Comparison of ENCODE assay signal across 26 cellular contexts in the genomic region with DNA sequence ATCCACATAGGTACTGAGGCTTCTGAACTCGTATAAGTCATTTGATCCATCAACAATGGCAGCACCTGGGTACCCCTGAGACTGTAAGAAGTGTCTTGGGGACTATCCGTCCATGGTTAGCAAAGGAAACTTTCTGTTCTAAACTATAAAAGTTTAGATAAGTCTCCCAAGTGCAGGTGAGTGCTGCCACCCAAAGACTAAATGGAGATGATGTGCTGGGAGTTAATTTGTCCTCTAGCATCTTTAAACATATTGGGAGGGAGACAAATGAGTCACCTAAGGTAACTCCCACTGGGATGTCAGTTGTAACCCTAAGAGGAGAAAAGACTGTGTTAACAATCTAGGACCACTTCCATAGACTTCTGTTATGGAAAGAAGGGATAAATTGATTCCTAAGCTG. TPM values are rescaled to one million over a fixed set of nuclear protein-coding genes. Genes with fewer than 3 reads are reported as not detected.
DNase-seq lines count a peak whose midpoint lies in the region; ATAC-seq, FAIRE-seq and TF ChIP-seq lines count a peak whose summit lies in the region.
"Had no signal": no experiment of that assay in that cellular context is flagged by ENCODE, and none has a peak within 500 bp of the region (broad histone marks: within the 10 kb centered on the region; RNA-seq: fewer than 3 reads in every experiment).

No MANE protein-coding gene starts in this region.

- no peak overlapping the region for H3K9ac ChIP-seq in SK-N-SH
- H3K9ac ChIP-seq: BLaER1 treated with 17β-estradiol and CSF1 and Interleukin-3, amounts not matched to agents 10 nM and 100 nM; neural progenitor cell had no signal

- H3K4me2 ChIP-seq in OCI-LY7 (ENCODE audit: low read length) (no peak overlapping the region), SK-N-SH (no peak overlapping the region)
- H3K4me2 ChIP-seq: BLaER1 treated with 17β-estradiol and CSF1 and Interleukin-3, amounts not matched to agents 10 nM and 100 nM; neural progenitor cell had no signal

- H3K9me2 ChIP-seq in OCI-LY7 (ENCODE audit: insufficient read depth, low read length) (no peaks in the 10 kb centered on the region), SK-N-SH (no peaks in the 10 kb centered on the region)

- H2AFZ ChIP-seq in OCI-LY7 (ENCODE audit: low read length) (no peak overlapping the region), SK-N-SH (ENCODE audit: low read depth) (no peak overlapping the region)
- H2AFZ ChIP-seq: neural progenitor cell had no signal

- WGBS in SK-N-SH (ENCODE audit: low lambda C conversion rate): 95% methylated on average over 2 of the region's 2 CpGs

- H3K36me3 ChIP-seq in OCI-LY7 (ENCODE audit: insufficient read depth, low read length): no peaks in the 10 kb centered on the region
- H3K36me3 ChIP-seq in SK-N-SH (replicated peaks in 1 of 2; ENCODE audit: control insufficient read depth in 1 of 2, insufficient read depth in 2 of 2, low read length in 1 of 2): no peaks in the 10 kb centered on the region
- no peaks in the 10 kb centered on the region for H3K36me3 ChIP-seq in left lung
- H3K36me3 ChIP-seq: BLaER1 treated with 17β-estradiol and CSF1 and Interleukin-3, amounts not matched to agents 10 nM and 100 nM; gastroesophageal sphincter; lower lobe of right lung; neural progenitor cell; sigmoid colon; WERI-Rb-1 had no signal

- H3F3A ChIP-seq in SK-N-SH (replicated peaks; ENCODE audit: insufficient read depth): peaks cover 45% of the 10 kb centered on the region

- no peak for TF ChIP-seq RAD21 in SK-N-SH (IDR thresholded peaks at IDR 0.05; ENCODE audit: low read length)

- no peaks in the 10 kb centered on the region for H4K20me1 ChIP-seq in OCI-LY7 (ENCODE audit: insufficient read depth, low read length)
- no peaks in the 10 kb centered on the region for H4K20me1 ChIP-seq in SK-N-SH (ENCODE audit: insufficient read depth)
- H4K20me1 ChIP-seq: BLaER1 treated with 17β-estradiol and CSF1 and Interleukin-3, amounts not matched to agents 10 nM and 100 nM had no signal

- H3K27me3 ChIP-seq in SK-N-SH (ENCODE audit: insufficient read depth): no peaks in the 10 kb centered on the region
- H3K27me3 ChIP-seq in left lung: peaks cover 0 to 11% of the 10 kb centered on the region in 2 donors
- H3K27me3 ChIP-seq: BLaER1 treated with 17β-estradiol and CSF1 and Interleukin-3, amounts not matched to agents 10 nM and 100 nM; gastroesophageal sphincter; sigmoid colon had no signal

- H3K4me1 ChIP-seq in OCI-LY7 (ENCODE audit: insufficient read depth, low read length, poor library complexity, severe bottlenecking) (peaks cover 6% of the 10 kb centered on the region), SK-N-SH (ENCODE audit: control insufficient read depth in 1 of 2, insufficient read depth in 2 of 2, low read depth in 1 of 2, low read length in 1 of 2) (peaks cover 0 to 47% of the 10 kb centered on the region in 2 experiments; a peak in 3 of 4 replicates), left lung (peaks cover 0 to under 1% of the 10 kb centered on the region in 2 donors)
- H3K4me1 ChIP-seq: gastroesophageal sphincter, lower lobe of right lung, sigmoid colon had no signal

- POLR2A ChIA-PET in OCI-LY7 (lab: Charles Lee) (interaction anchor here (1.0 kb wide), 1 partner anchor 49 kb away, joined by 4 read pairs; no protein-coding TSS in a partner anchor), SK-N-SH (lab: Yijun Ruan, JAX) (no interaction called here)

- peak; percentile 6 for FAIRE-seq in H54 (lab: Jason Lieb, UNC)
- FAIRE-seq: D721Med, islet of Langerhans had no signal

- no peak for TF ChIP-seq EP300 in SK-N-SH (IDR thresholded peaks at IDR 0.05; ENCODE audit: borderline replicate concordance in 1 of 2, low read depth in 1 of 2, low read length in 1 of 2)

- CTCF ChIA-PET in OCI-LY7 (lab: Charles Lee; ENCODE audit: unreplicated experiment) (no interaction called here), SK-N-SH (lab: Yijun Ruan, JAX) (interaction anchor here (7.3 kb wide), 1 partner anchor 58 kb away, joined by 76 read pairs; no protein-coding TSS in a partner anchor)

- H3K4me3 ChIP-seq in OCI-LY7 (ENCODE audit: low read depth, low read length, poor library complexity, severe bottlenecking) (no peak overlapping the region), epithelial cell of esophagus (ENCODE audit: low read length) (no peak overlapping the region), SK-N-SH (ENCODE audit: low read depth in 2 of 2, low read length in 1 of 2) (no peak overlapping the region), left lung (no peak overlapping the region)
- H3K4me3 ChIP-seq: BLaER1 treated with 17β-estradiol and CSF1 and Interleukin-3, amounts not matched to agents 10 nM and 100 nM; gastroesophageal sphincter; lower lobe of right lung; neural progenitor cell; sigmoid colon had no signal

- H3K27ac ChIP-seq in C4-2B (no peak overlapping the region), OCI-LY7 (ENCODE audit: low read depth, low read length, poor library complexity, severe bottlenecking) (no peak overlapping the region), SK-N-SH (ENCODE audit: low read depth in 2 of 2, low read length in 1 of 2) (peak overlapping the region in 1 of 2 experiments; percentile 94; a peak in 3 of 4 replicates), left lung (no peak overlapping the region)
- H3K27ac ChIP-seq: BLaER1 treated with 17β-estradiol and CSF1 and Interleukin-3, amounts not matched to agents 10 nM and 100 nM; gastroesophageal sphincter; lower lobe of right lung; neural progenitor cell; sigmoid colon; WERI-Rb-1 had no signal

- TF ChIP-seq CTCF in C4-2B (conservative IDR thresholded peaks at IDR 0.05) (0 out of 2 replicates have a peak, but pooled peaks have one; percentile 7), OCI-LY7 (conservative IDR thresholded peaks at IDR 0.05; ENCODE audit: low read length) (peak; percentile 32; the same call in 1 of the 2 replicates), epithelial cell of esophagus (IDR thresholded peaks at IDR 0.05; ENCODE audit: insufficient read depth, low read depth, low read length, missing control alignments) (no peak), SK-N-SH (IDR thresholded peaks at IDR 0.05) (no peak; the same call in 1 of the 2 replicates), left lung (IDR thresholded peaks at IDR 0.05) (no peak)

- H3K9me3 ChIP-seq in OCI-LY7 (ENCODE audit: low read length): no peaks in the 10 kb centered on the region
- H3K9me3 ChIP-seq in SK-N-SH: no peaks in the 10 kb centered on the region
- no peaks in the 10 kb centered on the region for H3K9me3 ChIP-seq in left lung
- H3K9me3 ChIP-seq: BLaER1 treated with 17β-estradiol and CSF1 and Interleukin-3, amounts not matched to agents 10 nM and 100 nM; gastroesophageal sphincter; lower lobe of right lung; sigmoid colon had no signal

- H3K79me2 ChIP-seq in OCI-LY7 (ENCODE audit: insufficient read depth, low read depth, low read length) (no peaks in the 10 kb centered on the region), SK-N-SH (ENCODE audit: insufficient read depth) (peaks cover 19% of the 10 kb centered on the region)

- intact Hi-C loops in OCI-LY7 (cut with micrococcal nuclease; ENCODE audit: unreplicated experiment): no loop called here
- intact Hi-C loops in left lung (cut with DNase I): no loop called here

- BruUV-seq in OCI-LY7 (replicated peaks; lab: Mats Ljungman, UMichigan): no TSS peak

- TF ChIP-seq POLR2A in H54 (IDR thresholded peaks at IDR 0.05; ENCODE audit: low read depth, low read length): no peak

- DNase-seq in H54 (ENCODE audit: insufficient read length, low spot score) (no peak), OCI-LY7 (ENCODE audit: low spot score) (peak; percentile 12), epithelial cell of esophagus (ENCODE audit: low read depth) (peak; percentile 31), NOMO-1 treated with DMSO at 0.1 percent for 48 hours (lab: John Stamatoyannopoulos, UW; ENCODE audit: unreplicated experiment) (no peak), SK-N-SH (no peak), left lung (no peak)
- no peak for DNase-seq in activated CD4-positive, alpha-beta T cell treated with anti-CD3 and anti-CD28 coated beads for 1 hour
- DNase-seq: activated CD4-positive, alpha-beta T cell treated with anti-CD3 and anti-CD28 coated beads, Interleukin-2, amount 50 U/mL, for 1 hour; activated CD8-positive, alpha-beta memory T cell treated with anti-CD3 and anti-CD28 coated beads, Interleukin-2, amount 50 U/mL, for 48 hours; effector CD4-positive, alpha-beta T cell; H7; hypothalamus; Karpas-422; lower lobe of right lung; sigmoid colon; stimulated activated CD4-positive, alpha-beta T cell treated with anti-CD3 and anti-CD28 coated beads, Interleukin-15, amount 100 ng/mL, for 24 hours; trophoblast cell; WERI-Rb-1 had no signal

- no peak for ATAC-seq in left lung
- ATAC-seq: esophagus mucosa, gastroesophageal sphincter, lower lobe of right lung had no signal

TF ChIP-seq in SK-N-SH, 30 proteins besides CTCF, POLR2A, EP300 and RAD21:
- no peak for TF ChIP-seq JUND (IDR thresholded peaks at IDR 0.05)
- no peak for TF ChIP-seq PBX3 (IDR thresholded peaks at IDR 0.05)
- no peak for TF ChIP-seq YY1 (IDR thresholded peaks at IDR 0.05; ENCODE audit: low read depth)
- TF ChIP-seq MXI1 (IDR thresholded peaks at IDR 0.05; ENCODE audit: low read depth, low read length): no peak
- TF ChIP-seq FOXM1 (IDR thresholded peaks at IDR 0.05; ENCODE audit: low read depth): no peak
- no peak for TF ChIP-seq RXRA (IDR thresholded peaks at IDR 0.05; ENCODE audit: borderline replicate concordance, low read depth)
- TF ChIP-seq ELF1 (IDR thresholded peaks at IDR 0.05): no peak
- TF ChIP-seq SMC3 (IDR thresholded peaks at IDR 0.05; ENCODE audit: low read depth, low read length): no peak
- TF ChIP-seq MEF2A (IDR thresholded peaks at IDR 0.05; ENCODE audit: borderline replicate concordance, low read depth): no peak
- TF ChIP-seq TCF12 (IDR thresholded peaks at IDR 0.05): no peak
- no peak for TF ChIP-seq EZH2phosphoT487 (IDR thresholded peaks at IDR 0.05; ENCODE audit: borderline replicate concordance, low read depth)

RNA-seq across cellular contexts. Expression of gene BEND6, which starts 6.2 kb away (rescaled TPM):
- 0.50 and 0.88 TPM in 2 replicates for total RNA-seq in OCI-LY7 (2014; rRNA removed; shearing (Covaris generic))
- total RNA-seq in OCI-LY7 (2022): 1.5 and 2.9 TPM in 2 replicates
- polyA plus RNA-seq in SK-N-SH (2012; rRNA removed): 6.9 and 9.2 TPM in 2 replicates
- polyA plus RNA-seq in SK-N-SH (2012; cell fraction: cytosol; rRNA removed): 11.7 and 14.4 TPM in 2 replicates
- polyA plus RNA-seq in SK-N-SH (2012; cell fraction: nucleus; rRNA removed): 4.1 and 7.0 TPM in 2 replicates
- 1 to 10 TPM; 1.6 to 3.8 TPM for total RNA-seq in left lung
- total RNA-seq: HT-29 had no signal

Comparison
In these comparisons a context has a peak if more than half of its experiments do, and no peak if none do; other contexts are left out.
1. CTCF ChIP-seq: peak in C4-2B (single experiment) and OCI-LY7 (single experiment); none in epithelial cell of esophagus (single experiment), SK-N-SH (single experiment) and left lung (0 of 2).
2. DNase-seq: peak in OCI-LY7 (single experiment) and epithelial cell of esophagus (single experiment); none in H54 (single experiment), NOMO-1 treated with DMSO at 0.1 percent for 48 hours (single experiment), SK-N-SH (single experiment), left lung (0 of 2) and activated CD4-positive, alpha-beta T cell treated with anti-CD3 and anti-CD28 coated beads for 1 hour (single experiment).